8 cellular contexts compared by ENCODE assay signal in genomic region chr6:70566751-70567382, GRCh38. TPM values are rescaled to one million over a fixed set of nuclear protein-coding genes. Genes with fewer than 3 reads are reported as not detected.
DNase-seq lines count a peak whose midpoint lies in the region; ATAC-seq and TF ChIP-seq lines count a peak whose summit lies in the region.

SDHAF4 (plus strand) TSS chr6:70566930; CDS start chr6:70566941, 11 bp downstream.

- H3K27me3 ChIP-seq in OCI-LY3 (ENCODE audit: low read depth, low read length), result no peaks in the 10 kb centered on the region

- H3K4me3 ChIP-seq in OCI-LY3 (ENCODE audit: low read length), result peak within 1 kb of the TSS; percentile 83
- peak within 1 kb of the TSS; percentile 50 for H3K4me3 ChIP-seq in mucosa of descending colon

- H3K9ac ChIP-seq in OCI-LY3 (ENCODE audit: low read length), result peak within 1 kb of the TSS; percentile 91

- H3K4me1 ChIP-seq in OCI-LY3 (ENCODE audit: low read length) (peaks cover 10% of the 10 kb centered on the region), mucosa of descending colon (ENCODE audit: low read depth) (no peaks in the 10 kb centered on the region)

- H3K27ac ChIP-seq in OCI-LY3 (ENCODE audit: low read length) (peak within 1 kb of the TSS; percentile 62), epithelial cell of prostate (peak within 1 kb of the TSS; percentile 24)

- intact Hi-C loops in mucosa of descending colon (cut with DNase I, micrococcal nuclease), result no loop called here

- peak within 1 kb of the TSS; percentile 98 for H2AFZ ChIP-seq in OCI-LY3 (ENCODE audit: low read depth, low read length)

- peaks cover 21% of the 10 kb centered on the region for H3K79me2 ChIP-seq in OCI-LY3 (ENCODE audit: low read length)

- ATAC-seq in GM21528 (IDR thresholded peaks at IDR 0.05; ENCODE audit: low FRiP score, unreplicated experiment), result peak; percentile 99
- ATAC-seq in mucosa of descending colon, result peak; percentile 100

- peak within 1 kb of the TSS; percentile 100 for H3K4me2 ChIP-seq in OCI-LY3 (ENCODE audit: low read length)

- TF ChIP-seq CTCF in OCI-LY3 (IDR thresholded peaks at IDR 0.05; ENCODE audit: low read depth, low read length) (peak; percentile 28; the same call in 1 of the 2 replicates), mucosa of descending colon (IDR thresholded peaks at IDR 0.05) (no peak)

- H3K36me3 ChIP-seq in OCI-LY3 (replicated peaks; ENCODE audit: low read depth, low read length) (peaks cover 18% of the 10 kb centered on the region), mucosa of descending colon (ENCODE audit: low read depth) (no peaks in the 10 kb centered on the region)

- H3K9me3 ChIP-seq in OCI-LY3 (ENCODE audit: insufficient read depth, low read length) (no peaks in the 10 kb centered on the region), mucosa of descending colon (no peaks in the 10 kb centered on the region)

- H4K20me1 ChIP-seq in OCI-LY3 (ENCODE audit: insufficient read depth, low read length), result no peaks in the 10 kb centered on the region

- DNase-seq in DMS114 treated with DMSO at 0.1 percent for 48 hours (lab: John Stamatoyannopoulos, UW; ENCODE audit: unreplicated experiment) (peak; percentile 70), HuH-7.5 (ENCODE audit: low spot score) (peak; percentile 89), activated T-cell treated with anti-CD3 and anti-CD28 coated beads for 24 hours (ENCODE audit: low read depth) (peak; percentile 89), epithelial cell of prostate (ENCODE audit: low read depth, low spot score) (peak; percentile 27), mucosa of descending colon (peak; percentile 94 to 97 (median 95))
- DNase-seq in stimulated activated CD8-positive, alpha-beta memory T cell treated with anti-CD3 and anti-CD28 coated beads, Interleukin-4, amount 100 ng/mL, for 1 hour (ENCODE audit: low read depth in 2 of 2, low spot score in 1 of 2), result peak; percentile 84 to 87

RNA-seq across cellular contexts. Expression of gene SDHAF4, which starts in this region (rescaled TPM):
- 10 to 100 TPM in 2 of 3 donors, 1 to 10 TPM in 1; 7.5 to 13.8 (median 10.5) TPM for total RNA-seq in mucosa of descending colon

Comparison
In these comparisons a context has a peak if more than half of its experiments do, and no peak if none do; other contexts are left out.
1. Peak in every context shown above with its lines: DNase-seq, ATAC-seq, H3K4me3 ChIP-seq and H3K27ac ChIP-seq.
2. DNase-seq: peak in every context shown above with its lines; median percentile 95 in mucosa of descending colon; 89 in HuH-7.5; 89 in activated T-cell treated with anti-CD3 and anti-CD28 coated beads for 24 hours; 86 in stimulated activated CD8-positive, alpha-beta memory T cell treated with anti-CD3 and anti-CD28 coated beads, Interleukin-4, amount 100 ng/mL, for 1 hour; 70 in DMS114 treated with DMSO at 0.1 percent for 48 hours; 27 in epithelial cell of prostate.